In the genomic region with DNA sequence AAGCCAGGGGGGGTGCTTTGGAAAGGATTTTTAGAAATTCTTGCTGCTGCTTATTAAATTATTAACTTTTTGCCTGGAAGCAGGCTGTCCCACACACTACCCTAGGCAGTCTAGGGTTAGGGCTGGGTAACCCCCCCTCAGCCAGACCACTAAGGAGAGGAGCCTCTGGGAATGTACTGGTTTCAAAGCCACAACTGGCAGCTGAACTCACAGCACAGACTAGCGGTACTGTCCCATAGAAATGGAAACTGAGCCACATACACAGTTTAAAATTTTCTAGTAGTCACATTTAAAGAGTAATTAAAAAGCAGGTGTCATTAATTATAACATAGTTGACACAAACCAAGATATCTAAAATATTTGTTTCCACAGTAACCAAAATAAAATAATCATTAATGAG, we compare ENCODE assay signal across 1 cellular context.
TF ChIP-seq lines count a peak whose summit lies in the region.

No MANE protein-coding gene starts in this region.

TF ChIP-seq in liver, 16 proteins besides CTCF, POLR2A, EP300 and RAD21 (continued from another document):
- TF ChIP-seq, protein P1, sequence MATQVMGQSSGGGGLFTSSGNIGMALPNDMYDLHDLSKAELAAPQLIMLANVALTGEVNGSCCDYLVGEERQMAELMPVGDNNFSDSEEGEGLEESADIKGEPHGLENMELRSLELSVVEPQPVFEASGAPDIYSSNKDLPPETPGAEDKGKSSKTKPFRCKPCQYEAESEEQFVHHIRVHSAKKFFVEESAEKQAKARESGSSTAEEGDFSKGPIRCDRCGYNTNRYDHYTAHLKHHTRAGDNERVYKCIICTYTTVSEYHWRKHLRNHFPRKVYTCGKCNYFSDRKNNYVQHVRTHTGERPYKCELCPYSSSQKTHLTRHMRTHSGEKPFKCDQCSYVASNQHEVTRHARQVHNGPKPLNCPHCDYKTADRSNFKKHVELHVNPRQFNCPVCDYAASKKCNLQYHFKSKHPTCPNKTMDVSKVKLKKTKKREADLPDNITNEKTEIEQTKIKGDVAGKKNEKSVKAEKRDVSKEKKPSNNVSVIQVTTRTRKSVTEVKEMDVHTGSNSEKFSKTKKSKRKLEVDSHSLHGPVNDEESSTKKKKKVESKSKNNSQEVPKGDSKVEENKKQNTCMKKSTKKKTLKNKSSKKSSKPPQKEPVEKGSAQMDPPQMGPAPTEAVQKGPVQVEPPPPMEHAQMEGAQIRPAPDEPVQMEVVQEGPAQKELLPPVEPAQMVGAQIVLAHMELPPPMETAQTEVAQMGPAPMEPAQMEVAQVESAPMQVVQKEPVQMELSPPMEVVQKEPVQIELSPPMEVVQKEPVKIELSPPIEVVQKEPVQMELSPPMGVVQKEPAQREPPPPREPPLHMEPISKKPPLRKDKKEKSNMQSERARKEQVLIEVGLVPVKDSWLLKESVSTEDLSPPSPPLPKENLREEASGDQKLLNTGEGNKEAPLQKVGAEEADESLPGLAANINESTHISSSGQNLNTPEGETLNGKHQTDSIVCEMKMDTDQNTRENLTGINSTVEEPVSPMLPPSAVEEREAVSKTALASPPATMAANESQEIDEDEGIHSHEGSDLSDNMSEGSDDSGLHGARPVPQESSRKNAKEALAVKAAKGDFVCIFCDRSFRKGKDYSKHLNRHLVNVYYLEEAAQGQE (IDR thresholded peaks at IDR 0.05), result no peak
TF ChIP-seq in liver: peak in this region for 0.
